In the genomic region with DNA sequence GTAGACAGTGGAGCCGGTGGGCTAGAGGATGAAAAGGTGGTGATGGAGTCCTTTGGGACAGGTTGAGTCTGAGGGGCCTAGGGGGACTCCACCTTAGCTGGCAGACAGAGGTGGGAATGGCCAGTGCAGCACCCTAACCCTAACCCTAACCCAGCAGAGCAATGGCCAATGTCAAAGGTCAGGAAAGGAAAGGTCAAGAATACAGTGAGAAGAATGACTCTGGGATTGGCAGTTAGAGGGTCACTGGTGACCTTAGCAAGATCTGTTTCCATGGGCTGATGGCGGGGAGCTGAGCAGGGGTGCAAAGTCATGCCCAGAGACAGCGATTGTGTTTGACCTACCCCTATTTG, we compare ENCODE assay signal across 1 cellular context.
TF ChIP-seq lines count a peak whose summit lies in the region.

No MANE protein-coding gene starts in this region.

TF ChIP-seq in H1, 55 proteins besides CTCF, POLR2A, EP300 and RAD21:
- TF ChIP-seq BCL11A (IDR thresholded peaks at IDR 0.05; ENCODE audit: low read depth in 2 of 2, low read length in 2 of 2) (no peak), ZNF274 (IDR thresholded peaks at IDR 0.05; ENCODE audit: borderline replicate concordance, extremely low read depth, low read length) (no peak), CEBPB (IDR thresholded peaks at IDR 0.05; ENCODE audit: low read depth, low read length) (no peak), SUZ12 (IDR thresholded peaks at IDR 0.05; ENCODE audit: low read length) (no peak), NANOG (IDR thresholded peaks at IDR 0.05; ENCODE audit: insufficient read depth, low read depth, low read length, poor library complexity, severe bottlenecking) (no peak), KDM4A (IDR thresholded peaks at IDR 0.05; ENCODE audit: low read depth, low read length, severe bottlenecking) (no peak), CHD2 (IDR thresholded peaks at IDR 0.05; ENCODE audit: low read length) (no peak), HDAC6 (IDR thresholded peaks at IDR 0.05; ENCODE audit: low read depth, low read length) (no peak), KDM5A (IDR thresholded peaks at IDR 0.05; ENCODE audit: low read length) (no peak), BRCA1 (IDR thresholded peaks at IDR 0.05; ENCODE audit: low read depth, low read length) (no peak), CHD1 (IDR thresholded peaks at IDR 0.05; ENCODE audit: low read depth, low read length) (no peak), HDAC2 (IDR thresholded peaks at IDR 0.05; ENCODE audit: borderline replicate concordance in 1 of 2, low read depth in 2 of 2, low read length in 2 of 2) (no peak)
